In genomic region chr13:113148940-113149503, GRCh38 we compare ENCODE assay signal across 22 cellular contexts. TPM values are rescaled to one million over a fixed set of nuclear protein-coding genes. Genes with fewer than 3 reads are reported as not detected.
"Had no signal": no experiment of that assay in that cellular context is flagged by ENCODE, and none has a peak within 500 bp of the region (broad histone marks: within the 10 kb centered on the region; RNA-seq: fewer than 3 reads in every experiment).

No MANE protein-coding gene starts in this region.

- H3K4me3 ChIP-seq: body of pancreas, mucosa of descending colon, upper lobe of left lung had no signal

- H3K36me3 ChIP-seq: neutrophil, upper lobe of left lung had no signal

- H3K27ac Mint-ChIP-seq: activated CD4-positive, alpha-beta T cell treated with anti-CD3 and anti-CD28 coated beads for 36 hours; activated naive CD8-positive, alpha-beta T cell treated with anti-CD3 and anti-CD28 coated beads for 36 hours; naive thymus-derived CD4-positive, alpha-beta T cell; progenitor cell of endocrine pancreas had no signal

- H3K9me3 ChIP-seq: body of pancreas, mucosa of descending colon, neutrophil, upper lobe of left lung had no signal

- ATAC-seq: activated CD4-positive, alpha-beta T cell treated with anti-CD3 and anti-CD28 coated beads for 36 hours; body of pancreas; foreskin keratinocyte; mucosa of descending colon; naive thymus-derived CD4-positive, alpha-beta T cell; right cardiac atrium; stimulated activated naive CD8-positive, alpha-beta T cell treated with anti-CD3 and anti-CD28 coated beads, Interleukin-15, Interleukin-2, amounts not matched to agents 100 U/mL and 50 U/mL, for 24 hours had no signal

- H3K27me3 ChIP-seq: body of pancreas, upper lobe of left lung had no signal

- H3K27ac ChIP-seq: body of pancreas, foreskin keratinocyte, neutrophil, upper lobe of left lung, VCaP had no signal

- DNase-seq: activated CD4-positive, alpha-beta T cell treated with anti-CD3 and anti-CD28 coated beads for 36 hours; activated naive CD8-positive, alpha-beta T cell treated with anti-CD3 and anti-CD28 coated beads for 36 hours; activated T-cell treated with anti-CD3 and anti-CD28 coated beads, Interleukin-2, amount 50 U/mL, for 1 hour; amygdala; body of pancreas; central memory CD4-positive, alpha-beta T cell; cortex of kidney; effector CD8-positive, alpha-beta T cell; foreskin keratinocyte; mucosa of descending colon; naive thymus-derived CD4-positive, alpha-beta T cell; right cardiac atrium; SIG-M5; small intestine; stimulated activated CD4-positive, alpha-beta T cell treated with anti-CD3 and anti-CD28 coated beads, Interleukin-4, amount 100 ng/mL, for 4 hours; stimulated activated naive CD8-positive, alpha-beta T cell treated with anti-CD3 and anti-CD28 coated beads, Interleukin-15, Interleukin-2, amounts not matched to agents 100 U/mL and 50 U/mL, for 24 hours had no signal

- H3K4me3 Mint-ChIP-seq: activated CD4-positive, alpha-beta T cell treated with anti-CD3 and anti-CD28 coated beads for 36 hours; activated naive CD8-positive, alpha-beta T cell treated with anti-CD3 and anti-CD28 coated beads for 36 hours; naive thymus-derived CD4-positive, alpha-beta T cell had no signal

RNA-seq across cellular contexts. Expression of gene PROZ, which starts 9.4 kb away (rescaled TPM):
- total RNA-seq: activated CD4-positive, alpha-beta T cell treated with anti-CD3 and anti-CD28 coated beads for 36 hours; body of pancreas; foreskin keratinocyte; mucosa of descending colon; progenitor cell of endocrine pancreas; T-helper 1 cell treated with Interleukin-12 subunit alpha and Interleukin-12 subunit beta and Interleukin-4 antibody, amounts not matched to agents 30 ng/mL and 1 ng/mL, for 36 hours; temporal lobe; upper lobe of left lung had no signal

RNA-seq across cellular contexts. Expression of gene F10, which starts 26.4 kb away (rescaled TPM):
- total RNA-seq: activated CD4-positive, alpha-beta T cell treated with anti-CD3 and anti-CD28 coated beads for 36 hours; activated naive CD8-positive, alpha-beta T cell treated with anti-CD3 and anti-CD28 coated beads for 36 hours; foreskin keratinocyte; naive thymus-derived CD4-positive, alpha-beta T cell; T-helper 1 cell treated with Interleukin-12 subunit alpha and Interleukin-12 subunit beta and Interleukin-4 antibody, amounts not matched to agents 30 ng/mL and 1 ng/mL, for 36 hours had no signal

RNA-seq across cellular contexts. Expression of gene F7, which starts 43.4 kb away (rescaled TPM):
- total RNA-seq: body of pancreas; foreskin keratinocyte; T-helper 1 cell treated with Interleukin-12 subunit alpha and Interleukin-12 subunit beta and Interleukin-4 antibody, amounts not matched to agents 30 ng/mL and 1 ng/mL, for 36 hours had no signal
